Comparison of ENCODE assay signal across 19 cellular contexts in genomic region chr12:114167431-114167830, GRCh38.
"Had no signal": no experiment of that assay in that cellular context is flagged by ENCODE, and none has a peak within 500 bp of the region (broad histone marks: within the 10 kb centered on the region; RNA-seq: fewer than 3 reads in every experiment).

No MANE protein-coding gene starts in this region.

- H3K27ac Mint-ChIP-seq: activated CD4-positive, alpha-beta T cell treated with anti-CD3 and anti-CD28 coated beads for 36 hours; activated naive CD4-positive, alpha-beta T cell treated with anti-CD3 and anti-CD28 coated beads, Interleukin-2, amount 50 U/mL, for 72 hours; endodermal cell; nephron had no signal

- H3K9me3 Mint-ChIP-seq: activated naive CD4-positive, alpha-beta T cell treated with anti-CD3 and anti-CD28 coated beads, Interleukin-2, amount 50 U/mL, for 72 hours; endodermal cell; nephron had no signal

- DNase-seq: activated CD4-positive, alpha-beta T cell treated with anti-CD3 and anti-CD28 coated beads for 36 hours; activated CD4-positive, alpha-beta T cell treated with anti-CD3 and anti-CD28 coated beads, Interleukin-2, amount 50 U/mL, for 48 hours; activated gamma-delta T cell; adrenal gland; central memory CD4-positive, alpha-beta T cell; dorsolateral prefrontal cortex; endodermal cell; left cardiac atrium; mesendoderm; sigmoid colon; spleen; stimulated activated CD8-positive, alpha-beta memory T cell treated with anti-CD3 and anti-CD28 coated beads, Interleukin-4, amount 100 ng/mL, for 48 hours; stimulated activated naive CD4-positive, alpha-beta T cell; T-helper 2 cell; WERI-Rb-1 had no signal

- H3K9me3 ChIP-seq: adrenal gland, body of pancreas, sigmoid colon, spleen had no signal

- H3K4me3 ChIP-seq: adrenal gland, body of pancreas, dorsolateral prefrontal cortex, sigmoid colon, spleen had no signal

- H3K36me3 ChIP-seq: adrenal gland, sigmoid colon, spleen, WERI-Rb-1 had no signal

- H3K27me3 ChIP-seq: body of pancreas had no signal

- H3K36me3 Mint-ChIP-seq: activated naive CD4-positive, alpha-beta T cell treated with anti-CD3 and anti-CD28 coated beads, Interleukin-2, amount 50 U/mL, for 72 hours had no signal

- H3K4me1 ChIP-seq: adrenal gland, body of pancreas, spleen had no signal

- H3K27ac ChIP-seq: adrenal gland, body of pancreas, epithelial cell of prostate, sigmoid colon, spleen, WERI-Rb-1 had no signal

- ATAC-seq: activated CD4-positive, alpha-beta T cell treated with anti-CD3 and anti-CD28 coated beads for 36 hours; activated naive CD4-positive, alpha-beta T cell treated with anti-CD3 and anti-CD28 coated beads, Interleukin-2, amount 50 U/mL, for 72 hours; body of pancreas had no signal

- H3K4me3 Mint-ChIP-seq: activated CD4-positive, alpha-beta T cell treated with anti-CD3 and anti-CD28 coated beads for 36 hours; endodermal cell; nephron had no signal

- H3K4me1 Mint-ChIP-seq: activated CD4-positive, alpha-beta T cell treated with anti-CD3 and anti-CD28 coated beads for 36 hours; endodermal cell; nephron had no signal
